In genomic region chr15:41401904-41402267, GRCh38 we compare ENCODE assay signal across 8 cellular contexts. TPM values are rescaled to one million over a fixed set of nuclear protein-coding genes. Genes with fewer than 3 reads are reported as not detected.
DNase-seq lines count a peak whose midpoint lies in the region; ATAC-seq and TF ChIP-seq lines count a peak whose summit lies in the region.

No MANE protein-coding gene starts in this region.

- H3K4me3 ChIP-seq in GM06990 (replicated peaks; ENCODE audit: low read depth, low read length), result peak overlapping the region; percentile 69
- peak overlapping the region; percentile 69 for H3K4me3 ChIP-seq in effector memory CD4-positive, alpha-beta T cell (ENCODE audit: insufficient read depth, low read depth, low read length, poor library complexity, severe bottlenecking)

- TF ChIP-seq CTCF in GM06990 (IDR thresholded peaks at IDR 0.05; ENCODE audit: insufficient read depth, low read length, poor library complexity, severe bottlenecking) (no peak), neural crest cell (conservative IDR thresholded peaks at IDR 0.05) (no peak)

- H3K27me3 ChIP-seq in GM06990 (replicated peaks; ENCODE audit: control insufficient read depth, insufficient read depth, low read length), result no peaks in the 10 kb centered on the region
- no peaks in the 10 kb centered on the region for H3K27me3 ChIP-seq in effector memory CD4-positive, alpha-beta T cell (replicated peaks; ENCODE audit: control insufficient read depth, insufficient read depth, low read length, poor library complexity, severe bottlenecking)

- ATAC-seq in GM18867 (IDR thresholded peaks at IDR 0.05; ENCODE audit: unreplicated experiment), result no peak

- H3K9me3 ChIP-seq in KOPT-K1 (ENCODE audit: insufficient read depth, low read length, poor library complexity, severe bottlenecking), result no peaks in the 10 kb centered on the region
- H3K9me3 ChIP-seq in effector memory CD4-positive, alpha-beta T cell (ENCODE audit: control insufficient read depth, low read length), result no peaks in the 10 kb centered on the region

- H3K4me1 ChIP-seq in effector memory CD4-positive, alpha-beta T cell (ENCODE audit: control insufficient read depth, insufficient read depth, low read length, poor library complexity, severe bottlenecking), result no peaks in the 10 kb centered on the region

- peak overlapping the region; percentile 75 for H3K27ac ChIP-seq in KOPT-K1 (ENCODE audit: low read depth, low read length, poor library complexity, severe bottlenecking)
- H3K27ac ChIP-seq in effector memory CD4-positive, alpha-beta T cell (ENCODE audit: insufficient read depth, low read length, poor library complexity, severe bottlenecking), result peak overlapping the region; percentile 65

- DNase-seq in GM06990 (ENCODE audit: extremely low read depth, insufficient read length), result no peak
- DNase-seq in effector memory CD4-positive, alpha-beta T cell, result no peak
- DNase-seq in neural crest cell (ENCODE audit: low read depth, low spot score), result no peak
- no peak for DNase-seq in G401 (ENCODE audit: low spot score)
- DNase-seq in NCI-H1694 treated with DMSO at 0.1 percent for 48 hours (lab: John Stamatoyannopoulos, UW), result no peak
- no peak for DNase-seq in NCI-H1048 (lab: John Stamatoyannopoulos, UW)

- H3K9me3 Mint-ChIP-seq in neural crest cell, result no peaks in the 10 kb centered on the region

- H3K27ac Mint-ChIP-seq in neural crest cell (ENCODE audit: unreplicated experiment), result peak overlapping the region; percentile 82

- peak overlapping the region; percentile 94 for H3K4me3 Mint-ChIP-seq in neural crest cell

- peaks cover 19% of the 10 kb centered on the region for H3K4me1 Mint-ChIP-seq in neural crest cell

- H3K27me3 Mint-ChIP-seq in neural crest cell (ENCODE audit: low read depth), result no peaks in the 10 kb centered on the region

- in situ Hi-C loops in G401 (cut with HindIII; ENCODE audit: low sequenced_read_pairs), result no loop called here

- no peaks in the 10 kb centered on the region for H3K36me3 ChIP-seq in GM06990 (ENCODE audit: control insufficient read depth, insufficient read depth, low read length)
- peaks cover under 1% of the 10 kb centered on the region; the same call in 1 of the 2 replicates for H3K36me3 ChIP-seq in KOPT-K1 (ENCODE audit: insufficient read depth, low read length)
- H3K36me3 ChIP-seq in effector memory CD4-positive, alpha-beta T cell (ENCODE audit: control insufficient read depth, insufficient read depth, low read length), result peaks cover under 1% of the 10 kb centered on the region

- H3K36me3 Mint-ChIP-seq in neural crest cell (ENCODE audit: low read depth), result no peaks in the 10 kb centered on the region

RNA-seq across cellular contexts. Expression of gene NDUFAF1, which starts 0.4 kb away (rescaled TPM):
- 16.4 and 17.7 TPM in 2 replicates for total RNA-seq in neural crest cell
- 16.4 and 30.0 TPM in 2 replicates for total RNA-seq in G401 (2014; rRNA removed; shearing (Covaris generic))

RNA-seq across cellular contexts. Expression of gene RTF1, which starts 15.0 kb away (rescaled TPM):
- total RNA-seq in neural crest cell, result 65.8 and 66.3 TPM in 2 replicates
- total RNA-seq in G401 (2014; rRNA removed; shearing (Covaris generic)), result 24.6 and 58.4 TPM in 2 replicates
